Comparison of ENCODE assay signal across 1 cellular context in genomic region chr3:196216681-196217211, GRCh38.
TF ChIP-seq lines count a peak whose summit lies in the region.

No MANE protein-coding gene starts in this region.

TF ChIP-seq in H1, 55 proteins besides CTCF, POLR2A, EP300 and RAD21:
- TF ChIP-seq RBBP5 (IDR thresholded peaks at IDR 0.05; ENCODE audit: borderline replicate concordance, low read depth, low read length) (0 out of 2 replicates have a peak, but pooled peaks have one; percentile 30), EZH2 (IDR thresholded peaks at IDR 0.05; ENCODE audit: low read depth, low read length, severe bottlenecking) (peak; percentile 30), CHD7 (IDR thresholded peaks at IDR 0.05; ENCODE audit: insufficient replicate concordance, low read length) (no peak), ASH2L (IDR thresholded peaks at IDR 0.05; ENCODE audit: low read length) (peak; percentile 47)
